Comparison of ENCODE assay signal across 29 cellular contexts in genomic region chr15:85746641-85747040, GRCh38. TPM values are rescaled to one million over a fixed set of nuclear protein-coding genes. Genes with fewer than 3 reads are reported as not detected.
A peak's percentile ranks its signal among the peaks of the same experiment; 100 is the strongest.
DNase-seq lines count a peak whose midpoint lies in the region; ATAC-seq and TF ChIP-seq lines count a peak whose summit lies in the region.
"Had no signal": no experiment of that assay in that cellular context is flagged by ENCODE, and none has a peak within 500 bp of the region (broad histone marks: within the 10 kb centered on the region; RNA-seq: fewer than 3 reads in every experiment).

No MANE protein-coding gene starts in this region.

- no peak overlapping the region for H4K91ac ChIP-seq in H9 (ENCODE audit: insufficient read length, low read depth, low read length)

- H2BK5ac ChIP-seq in H9 (ENCODE audit: insufficient read length, low read length), result no peak overlapping the region

- H3K9me3 Mint-ChIP-seq in activated CD8-positive, alpha-beta memory T cell treated with anti-CD3 and anti-CD28 coated beads, Interleukin-2, amount 10 ng/mL, durations not matched to agents 7 days and 5 days (ENCODE audit: low read depth), result no peaks in the 10 kb centered on the region
- H3K9me3 Mint-ChIP-seq in HFFc6 (no peaks in the 10 kb centered on the region), H9 (no peaks in the 10 kb centered on the region)
- H3K9me3 Mint-ChIP-seq: dendritic cell treated with granulocyte-macrophage colony-stimulating factor and Interleukin-4, amounts not matched to agents 40 ng/mL and 50 ng/mL, for 4 days; GM23338; memory B cell had no signal

- peak overlapping the region; percentile 31 for H3K27ac Mint-ChIP-seq in activated CD8-positive, alpha-beta memory T cell treated with anti-CD3 and anti-CD28 coated beads, Interleukin-2, amount 10 ng/mL, durations not matched to agents 7 days and 5 days
- H3K27ac Mint-ChIP-seq in HFFc6, result peak overlapping the region; percentile 45; the same call in 1 of the 2 replicates
- H3K27ac Mint-ChIP-seq in H9, result peak overlapping the region in 1 of 3 experiments; percentile 72; a peak in 2 of 7 replicates
- H3K27ac Mint-ChIP-seq: B cell; dendritic cell treated with granulocyte-macrophage colony-stimulating factor and Interleukin-4, amounts not matched to agents 40 ng/mL and 50 ng/mL, for 4 days; memory B cell had no signal

- H3K4me3 Mint-ChIP-seq in activated CD8-positive, alpha-beta memory T cell treated with anti-CD3 and anti-CD28 coated beads, Interleukin-2, amount 10 ng/mL, durations not matched to agents 7 days and 5 days, result no peak overlapping the region
- no peak overlapping the region for H3K4me3 Mint-ChIP-seq in HFFc6
- no peak overlapping the region for H3K4me3 Mint-ChIP-seq in H9
- H3K4me3 Mint-ChIP-seq: B cell; CD8-positive, alpha-beta memory T cell; dendritic cell treated with granulocyte-macrophage colony-stimulating factor and Interleukin-4, amounts not matched to agents 40 ng/mL and 50 ng/mL, for 4 days; GM23338; memory B cell had no signal

- no peaks in the 10 kb centered on the region for H3K27me3 ChIP-seq in H9 (ENCODE audit: insufficient read depth, low read length)
- H3K27me3 ChIP-seq: ascending aorta, gastroesophageal sphincter, transverse colon had no signal

- H3K23ac ChIP-seq in H9 (ENCODE audit: insufficient read length, low read depth, low read length), result no peak overlapping the region

- H2BK15ac ChIP-seq in H9 (ENCODE audit: low read depth, low read length), result no peak overlapping the region

- no peak overlapping the region for H2BK120ac ChIP-seq in H9 (ENCODE audit: low read depth, low read length, poor library complexity, severe bottlenecking)

- H3T11ph ChIP-seq in H9 (ENCODE audit: low read length), result no peak overlapping the region

- no peak overlapping the region for H3K14ac ChIP-seq in H9 (ENCODE audit: insufficient read depth, low read length)

- no peaks in the 10 kb centered on the region for H4K20me1 ChIP-seq in H9 (ENCODE audit: control insufficient read depth, insufficient read depth, insufficient read length)

- peaks cover 36% of the 10 kb centered on the region for H3K36me3 Mint-ChIP-seq in activated CD8-positive, alpha-beta memory T cell treated with anti-CD3 and anti-CD28 coated beads, Interleukin-2, amount 10 ng/mL, durations not matched to agents 7 days and 5 days
- peaks cover 21% of the 10 kb centered on the region for H3K36me3 Mint-ChIP-seq in HFFc6 (ENCODE audit: low read depth)
- peaks cover 15 to 49% (median 46%) of the 10 kb centered on the region in 3 experiments; a peak in 6 of 7 replicates for H3K36me3 Mint-ChIP-seq in H9 (ENCODE audit: insufficient read depth in 1 of 3, low read depth in 3 of 3)

- no peaks in the 10 kb centered on the region for H3K9me3 ChIP-seq in H9 (ENCODE audit: control insufficient read depth, low read depth, low read length)
- H3K9me3 ChIP-seq: ascending aorta, gastroesophageal sphincter, transverse colon had no signal

- H3K4me3 ChIP-seq in coronary artery, result no peak overlapping the region
- H3K4me3 ChIP-seq: ascending aorta, gastroesophageal sphincter, GM12878, GM23338, transverse colon had no signal

- no peaks in the 10 kb centered on the region for H3K27me3 Mint-ChIP-seq in activated CD8-positive, alpha-beta memory T cell treated with anti-CD3 and anti-CD28 coated beads, Interleukin-2, amount 10 ng/mL, durations not matched to agents 7 days and 5 days
- H3K27me3 Mint-ChIP-seq in HFFc6 (ENCODE audit: insufficient read depth) (peaks cover 10% of the 10 kb centered on the region), H9 (ENCODE audit: low read depth) (no peaks in the 10 kb centered on the region; the same call in 1 of the 2 replicates)
- H3K27me3 Mint-ChIP-seq: B cell; CD8-positive, alpha-beta memory T cell; dendritic cell treated with granulocyte-macrophage colony-stimulating factor and Interleukin-4, amounts not matched to agents 40 ng/mL and 50 ng/mL, for 4 days; memory B cell had no signal

- no peak for DNase-seq in activated CD8-positive, alpha-beta memory T cell treated with anti-CD3 and anti-CD28 coated beads, Interleukin-2, amount 10 ng/mL, durations not matched to agents 7 days and 5 days
- no peak for DNase-seq in activated CD8-positive, alpha-beta memory T cell treated with anti-CD3 and anti-CD28 coated beads, Interleukin-2, amount 50 U/mL, for 4 hours
- no peak for DNase-seq in HFFc6
- peak; percentile 68 for DNase-seq in coronary artery (ENCODE audit: low spot score)
- peak; percentile 61 for DNase-seq in posterior vena cava (ENCODE audit: low spot score)
- no peak for DNase-seq in NCI-H226
- DNase-seq in H9, result no peak
- DNase-seq: activated CD4-positive, alpha-beta T cell treated with anti-CD3 and anti-CD28 coated beads, Interleukin-2, amount 50 U/mL, for 4 hours; activated naive CD4-positive, alpha-beta T cell treated with Interleukin-2 at 50 U/mL for 16 hours; caudate nucleus; CD8-positive, alpha-beta memory T cell; DMS 273 treated with DMSO at 0.1 percent for 48 hours; EL; NCI-H1048; NCI-H1694 treated with DMSO at 0.1 percent for 48 hours; NCI-H510A; small intestine; stimulated activated CD4-positive, alpha-beta T cell treated with anti-CD3 and anti-CD28 coated beads, Interleukin-1b, Interleukin-23, amount 100 ng/mL, for 48 hours; stimulated activated CD8-positive, alpha-beta memory T cell treated with anti-CD3 and anti-CD28 coated beads, Interleukin-4, amount 100 ng/mL, for 48 hours; T1000; transverse colon had no signal

- H3K9ac ChIP-seq in H9 (ENCODE audit: extremely low read depth, insufficient read length, low read length), result no peak overlapping the region

- TF ChIP-seq CTCF in HFFc6 (IDR thresholded peaks at IDR 0.05) (no peak), coronary artery (IDR thresholded peaks at IDR 0.05) (no peak), H9 (conservative IDR thresholded peaks at IDR 0.05) (no peak)

- WGBS in H9 (ENCODE audit: extremely low coverage, insufficient read length, low lambda C conversion rate), result no CpG with 5 or more reads among the region's 12 CpGs

- no peak overlapping the region for H2AK5ac ChIP-seq in H9 (ENCODE audit: insufficient read length, low read length)

- H3K4me2 ChIP-seq in H9 (ENCODE audit: insufficient read depth, insufficient read length, low read length), result no peak overlapping the region
- H3K4me2 ChIP-seq: GM23338 had no signal

- H3K27ac ChIP-seq in coronary artery (no peak overlapping the region), H9 (ENCODE audit: insufficient read length, low read depth, low read length) (no peak overlapping the region)
- H3K27ac ChIP-seq: ascending aorta, transverse colon had no signal

- no peak overlapping the region for H2BK20ac ChIP-seq in H9 (ENCODE audit: low read depth, low read length, poor library complexity, severe bottlenecking)

- H3K4me1 Mint-ChIP-seq in activated CD8-positive, alpha-beta memory T cell treated with anti-CD3 and anti-CD28 coated beads, Interleukin-2, amount 10 ng/mL, durations not matched to agents 7 days and 5 days, result peaks cover 11% of the 10 kb centered on the region
- H3K4me1 Mint-ChIP-seq in HFFc6 (ENCODE audit: low read depth) (no peaks in the 10 kb centered on the region), H9 (peaks cover 49 to 53% of the 10 kb centered on the region in 2 experiments)
- H3K4me1 Mint-ChIP-seq: B cell had no signal

- H4K8ac ChIP-seq in H9 (replicated peaks; ENCODE audit: insufficient read length, low read depth, low read length), result no peak overlapping the region

- no peaks in the 10 kb centered on the region for H3K79me2 ChIP-seq in H9 (ENCODE audit: insufficient read depth, low read length)

- H3K4me1 ChIP-seq in H9 (ENCODE audit: insufficient read depth, low read length), result peaks cover 2% of the 10 kb centered on the region; the same call in 1 of the 2 replicates

- peaks cover under 1% of the 10 kb centered on the region for H3K23me2 ChIP-seq in H9 (ENCODE audit: insufficient read length, low read depth, low read length, poor library complexity, severe bottlenecking)

- H2AFZ ChIP-seq in H9 (ENCODE audit: low read length), result no peak overlapping the region
- H2AFZ ChIP-seq: GM23338 had no signal

- no peaks in the 10 kb centered on the region for H3K79me1 ChIP-seq in H9 (ENCODE audit: insufficient read depth, low read depth, low read length, poor library complexity, severe bottlenecking)

- no peak overlapping the region for H2BK12ac ChIP-seq in H9 (ENCODE audit: insufficient read length, low read depth, low read length)

- no peak overlapping the region for H3K18ac ChIP-seq in H9 (ENCODE audit: insufficient read length, low read depth, low read length)

- H3K4ac ChIP-seq in H9 (ENCODE audit: low read depth, low read length), result no peak overlapping the region

- intact Hi-C loops in posterior vena cava (cut with DNase I), result loop anchor here in 1 of 2 donors (5.0 kb wide), 1 partner anchor 86 kb away; no protein-coding TSS in a partner anchor

- no peak overlapping the region for H4K5ac ChIP-seq in H9 (ENCODE audit: insufficient read length, low read depth, low read length)

- no peak for ATAC-seq in activated CD8-positive, alpha-beta memory T cell treated with anti-CD3 and anti-CD28 coated beads, Interleukin-2, amount 10 ng/mL, durations not matched to agents 7 days and 5 days
- ATAC-seq in GM19395 (IDR thresholded peaks at IDR 0.05; ENCODE audit: unreplicated experiment), result no peak
- ATAC-seq: gastroesophageal sphincter, GM12878, GM23338 had no signal

- CTCF ChIA-PET in activated CD8-positive, alpha-beta memory T cell treated with anti-CD3 and anti-CD28 coated beads, Interleukin-2, amount 10 ng/mL, durations not matched to agents 7 days and 5 days (lab: Charles Lee), result no interaction called here

- no peak overlapping the region for H3K56ac ChIP-seq in H9 (ENCODE audit: insufficient read length, low read depth, low read length)

RNA-seq across cellular contexts. Expression of gene KLHL25, which starts 48.1 kb away (rescaled TPM):
- 1 to 10 TPM; 4.3 to 4.5 TPM for total RNA-seq in activated CD8-positive, alpha-beta memory T cell treated with anti-CD3 and anti-CD28 coated beads, Interleukin-2, amount 10 ng/mL, durations not matched to agents 7 days and 5 days
- 1 to 10 TPM; 2.2 to 3.2 (median 2.5) TPM for total RNA-seq in HFFc6 (2021; fragmentation: NEBNext Ultra II Directional; extraction: Animal tissue kit (Norgen Biotek cat#: 25700))
- total RNA-seq in posterior vena cava (10 to 100 TPM; 10.0 to 10.3 TPM), H9 (2021) (18.2 and 18.4 TPM in 2 replicates)

Comparison
In these comparisons a context has a peak if more than half of its experiments do, and no peak if none do; other contexts are left out.
1. DNase-seq: peak in coronary artery (single experiment) and posterior vena cava (single experiment); none in activated CD8-positive, alpha-beta memory T cell treated with anti-CD3 and anti-CD28 coated beads, Interleukin-2, amount 10 ng/mL, durations not matched to agents 7 days and 5 days (single experiment), activated CD8-positive, alpha-beta memory T cell treated with anti-CD3 and anti-CD28 coated beads, Interleukin-2, amount 50 U/mL, for 4 hours (single experiment), HFFc6 (single experiment), NCI-H226 (single experiment) and H9 (single experiment).